Comparison of ENCODE assay signal across 8 cellular contexts in genomic region chr6:32177788-32178546, GRCh38. TPM values are rescaled to one million over a fixed set of nuclear protein-coding genes. Genes with fewer than 3 reads are reported as not detected.
A peak's percentile ranks its signal among the peaks of the same experiment; 100 is the strongest.
DNase-seq lines count a peak whose midpoint lies in the region; ATAC-seq and TF ChIP-seq lines count a peak whose summit lies in the region.

Gene RNF5, plus strand, starts transcription at chr6:32178405. Its CDS starts 107 bp downstream, at chr6:32178512.

- ATAC-seq in naive thymus-derived CD8-positive, alpha-beta T cell = peak; percentile 84 to 85

- DNase-seq in GOT3 (lab: John Stamatoyannopoulos, UW) (peak; percentile 79), LNCaP clone FGC (ENCODE audit: low read depth) (peak; percentile 100), RWPE1 (ENCODE audit: low spot score) (peak; percentile 99), fibroblast of mammary gland (ENCODE audit: low read depth) (peak; percentile 100)
- DNase-seq in activated T-helper 2 cell treated with anti-CD3 and anti-CD28 coated beads, Interferon-gamma antibody, Interleukin-2, Interleukin-4, amounts not matched to agents 10 μg/mL and 5 μg/mL and 100 μg/mL, durations not matched to agents 14 hours and 24 hours and 36 hours (ENCODE audit: low spot score) = peak; percentile 93
- peak; percentile 81 to 99 (median 96) for DNase-seq in naive thymus-derived CD8-positive, alpha-beta T cell
- DNase-seq in stimulated activated naive CD4-positive, alpha-beta T cell treated with Interleukin-2 at 50 U/mL for 16 hours (lab: John Stamatoyannopoulos, UW) = peak; percentile 92

- H3K79me2 ChIP-seq in DOHH2 (ENCODE audit: control insufficient read depth, low read length) = peaks cover 57% of the 10 kb centered on the region

- peaks cover 39% of the 10 kb centered on the region for H3K36me3 Mint-ChIP-seq in activated T-helper 2 cell treated with anti-CD3 and anti-CD28 coated beads, Interferon-gamma antibody, Interleukin-2, Interleukin-4, amounts not matched to agents 10 μg/mL and 5 μg/mL and 100 μg/mL, durations not matched to agents 14 hours and 24 hours and 36 hours (ENCODE audit: low read depth)
- peaks cover 0 to 42% (median 4%) of the 10 kb centered on the region in 3 donors for H3K36me3 Mint-ChIP-seq in naive thymus-derived CD8-positive, alpha-beta T cell

- no peaks in the 10 kb centered on the region for H3K9me3 ChIP-seq in DOHH2 (ENCODE audit: control insufficient read depth, insufficient read depth, low read length)

- CTCF ChIA-PET in RWPE1 (lab: Yijun Ruan, JAX) = interaction anchor here (1.2 kb wide), 1 partner anchor 17 kb away, joined by 3 read pairs; no protein-coding TSS in a partner anchor

- peak within 1 kb of the TSS; percentile 94 for H3K27ac ChIP-seq in DOHH2 (ENCODE audit: low read depth, low read length)
- peak within 1 kb of the TSS; percentile 97 for H3K27ac ChIP-seq in RWPE1

- H3K4me1 ChIP-seq in DOHH2 (ENCODE audit: control insufficient read depth, low read length) = peaks cover 46% of the 10 kb centered on the region

- H3K27me3 Mint-ChIP-seq in activated T-helper 2 cell treated with anti-CD3 and anti-CD28 coated beads, Interferon-gamma antibody, Interleukin-2, Interleukin-4, amounts not matched to agents 10 μg/mL and 5 μg/mL and 100 μg/mL, durations not matched to agents 14 hours and 24 hours and 36 hours (ENCODE audit: low read depth) = no peaks in the 10 kb centered on the region
- H3K27me3 Mint-ChIP-seq in naive thymus-derived CD8-positive, alpha-beta T cell = no peaks in the 10 kb centered on the region

- peak within 1 kb of the TSS; percentile 96 for H3K4me3 Mint-ChIP-seq in activated T-helper 2 cell treated with anti-CD3 and anti-CD28 coated beads, Interferon-gamma antibody, Interleukin-2, Interleukin-4, amounts not matched to agents 10 μg/mL and 5 μg/mL and 100 μg/mL, durations not matched to agents 14 hours and 24 hours and 36 hours (ENCODE audit: low read depth)
- H3K4me3 Mint-ChIP-seq in naive thymus-derived CD8-positive, alpha-beta T cell = peak within 1 kb of the TSS; percentile 88 to 100 (median 94)

- no peaks in the 10 kb centered on the region for H3K27me3 ChIP-seq in DOHH2 (ENCODE audit: control insufficient read depth, low read length)

- peaks cover 36% of the 10 kb centered on the region for H3K36me3 ChIP-seq in DOHH2 (ENCODE audit: control insufficient read depth, low read length)

- POLR2A ChIA-PET in RWPE1 (lab: Yijun Ruan, JAX; ENCODE audit: low non-redundant PET) = interaction anchor here (0.7 kb wide), 1 partner anchor 18 kb away, joined by 3 read pairs; no protein-coding TSS in a partner anchor
- POLR2A ChIA-PET in naive thymus-derived CD8-positive, alpha-beta T cell (lab: Charles Lee) = interaction anchor here (0.7 to 9.4 kb wide), 8 partner anchors 14 to 794 kb away, joined by 3 to 303 read pairs (median 10); partner anchors contain the start of genes ATF6B, EGFL8, FKBPL and GPSM3

- H4K20me1 ChIP-seq in DOHH2 (ENCODE audit: control insufficient read depth, insufficient read depth, low read depth, low read length) = no peaks in the 10 kb centered on the region

- H3K4me3 ChIP-seq in DOHH2 (ENCODE audit: low read length) (peak within 1 kb of the TSS; percentile 85), LNCaP clone FGC (ENCODE audit: low read depth, low read length) (peak within 1 kb of the TSS; percentile 99), fibroblast of mammary gland (ENCODE audit: control insufficient read depth, low read depth, low read length) (peak within 1 kb of the TSS; percentile 94)

- H3F3A ChIP-seq in DOHH2 (ENCODE audit: control insufficient read depth, insufficient read depth) = peaks cover 11% of the 10 kb centered on the region

- no peaks in the 10 kb centered on the region for H3K9me3 Mint-ChIP-seq in activated T-helper 2 cell treated with anti-CD3 and anti-CD28 coated beads, Interferon-gamma antibody, Interleukin-2, Interleukin-4, amounts not matched to agents 10 μg/mL and 5 μg/mL and 100 μg/mL, durations not matched to agents 14 hours and 24 hours and 36 hours
- H3K9me3 Mint-ChIP-seq in naive thymus-derived CD8-positive, alpha-beta T cell = no peaks in the 10 kb centered on the region

- peaks cover 50% of the 10 kb centered on the region for H3K4me1 Mint-ChIP-seq in activated T-helper 2 cell treated with anti-CD3 and anti-CD28 coated beads, Interferon-gamma antibody, Interleukin-2, Interleukin-4, amounts not matched to agents 10 μg/mL and 5 μg/mL and 100 μg/mL, durations not matched to agents 14 hours and 24 hours and 36 hours (ENCODE audit: low read depth)
- peaks cover 45 to 84% (median 77%) of the 10 kb centered on the region in 4 donors for H3K4me1 Mint-ChIP-seq in naive thymus-derived CD8-positive, alpha-beta T cell

- no peak for TF ChIP-seq CTCF in DOHH2 (IDR thresholded peaks at IDR 0.05; ENCODE audit: low read depth, low read length, poor library complexity, severe bottlenecking)
- no peak for TF ChIP-seq CTCF in LNCaP clone FGC (IDR thresholded peaks at IDR 0.05; ENCODE audit: control insufficient read depth, extremely low read depth, insufficient read depth)
- TF ChIP-seq CTCF in RWPE1 (conservative IDR thresholded peaks at IDR 0.05; ENCODE audit: low read depth) = no peak
- TF ChIP-seq CTCF in fibroblast of mammary gland (conservative IDR thresholded peaks at IDR 0.05; ENCODE audit: control insufficient read depth, insufficient read depth, low read depth, low read length) = no peak

- intact Hi-C loops in activated T-helper 2 cell treated with anti-CD3 and anti-CD28 coated beads, Interferon-gamma antibody, Interleukin-2, Interleukin-4, amounts not matched to agents 10 μg/mL and 5 μg/mL and 100 μg/mL, durations not matched to agents 14 hours and 24 hours and 36 hours (cut with micrococcal nuclease) = loop anchor here (1.0 to 10.0 kb wide), 6 partner anchors 17 to 794 kb away; partner anchors contain the start of genes APOM, ATF6B, BAG6 and NELFE

- H3K4me2 ChIP-seq in DOHH2 (ENCODE audit: low read length) = peak within 1 kb of the TSS; percentile 99

- H3K27ac Mint-ChIP-seq in activated T-helper 2 cell treated with anti-CD3 and anti-CD28 coated beads, Interferon-gamma antibody, Interleukin-2, Interleukin-4, amounts not matched to agents 10 μg/mL and 5 μg/mL and 100 μg/mL, durations not matched to agents 14 hours and 24 hours and 36 hours = peak within 1 kb of the TSS; percentile 97
- H3K27ac Mint-ChIP-seq in naive thymus-derived CD8-positive, alpha-beta T cell = peak within 1 kb of the TSS; percentile 95 to 100 (median 98)

- no peaks in the 10 kb centered on the region for H3K9me2 ChIP-seq in DOHH2 (replicated peaks; ENCODE audit: control insufficient read depth, low read length)

RNA-seq across cellular contexts. Expression of gene RNF5, which starts in this region (rescaled TPM):
- 61.9 and 63.8 TPM in 2 replicates for total RNA-seq in activated T-helper 2 cell treated with anti-CD3 and anti-CD28 coated beads, Interferon-gamma antibody, Interleukin-2, Interleukin-4, amounts not matched to agents 10 μg/mL and 5 μg/mL and 100 μg/mL, durations not matched to agents 14 hours and 24 hours and 36 hours
- total RNA-seq in naive thymus-derived CD8-positive, alpha-beta T cell = 10 to 100 TPM; 38.6 to 40.0 TPM
- polyA plus RNA-seq in naive thymus-derived CD8-positive, alpha-beta T cell = 100 to 1,000 TPM; 102 to 117 (median 102) TPM

Comparison
In these comparisons a context has a peak if more than half of its experiments do, and no peak if none do; other contexts are left out.
1. Peak in every context shown above with its lines: DNase-seq, ATAC-seq, H3K4me3 ChIP-seq and H3K27ac ChIP-seq.